In the genomic region with DNA sequence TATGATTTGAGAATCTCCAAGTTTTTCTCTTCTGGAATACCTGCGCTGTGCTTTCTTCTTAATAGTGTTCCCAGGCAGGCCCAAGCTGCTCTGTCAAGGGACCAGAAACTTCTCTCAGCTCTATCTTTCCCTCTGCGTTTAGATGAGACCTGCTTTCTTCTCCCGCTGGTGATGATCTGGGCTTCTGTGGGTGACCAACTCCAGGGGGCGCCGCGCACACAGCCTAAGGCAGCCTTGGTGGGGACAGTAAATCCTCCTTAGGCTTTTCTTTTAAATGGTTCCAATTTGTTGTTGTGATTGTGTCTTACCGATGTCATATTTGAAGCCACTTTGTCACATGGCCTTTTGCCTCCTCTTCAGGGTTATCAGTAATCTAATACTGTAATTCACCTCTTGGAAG, we compare ENCODE assay signal across 13 cellular contexts.
A peak's percentile ranks its signal among the peaks of the same experiment; 100 is the strongest.
DNase-seq lines count a peak whose midpoint lies in the region; ATAC-seq and TF ChIP-seq lines count a peak whose summit lies in the region.
"Had no signal": no experiment of that assay in that cellular context is flagged by ENCODE, and none has a peak within 500 bp of the region (broad histone marks: within the 10 kb centered on the region; RNA-seq: fewer than 3 reads in every experiment).

No MANE protein-coding gene starts in this region.

- no peak for TF ChIP-seq POLR2A in HCT116 (IDR thresholded peaks at IDR 0.05; ENCODE audit: borderline replicate concordance, extremely low read depth, insufficient read depth, insufficient read length)

- no TSS peak for BruUV-seq in HCT116 (replicated peaks; lab: Mats Ljungman, UMichigan)

- no peak overlapping the region for H3K27ac Mint-ChIP-seq in activated naive CD8-positive, alpha-beta T cell treated with anti-CD3 and anti-CD28 coated beads, Interleukin-2, amount 10 ng/mL, durations not matched to agents 7 days and 5 days
- H3K27ac Mint-ChIP-seq: activated CD8-positive, alpha-beta memory T cell treated with anti-CD3 and anti-CD28 coated beads, Interleukin-2, amount 10 ng/mL, durations not matched to agents 7 days and 5 days; naive thymus-derived CD4-positive, alpha-beta T cell had no signal

- intact Hi-C loops in HCT116 (cut with micrococcal nuclease) = no loop called here

- POLR2A ChIA-PET in HCT116 (lab: Charles Lee) = no interaction called here
- POLR2A ChIA-PET in activated naive CD8-positive, alpha-beta T cell treated with anti-CD3 and anti-CD28 coated beads, Interleukin-2, amount 10 ng/mL, durations not matched to agents 7 days and 5 days (lab: Charles Lee) = no interaction called here

- H3K4me3 Mint-ChIP-seq in activated naive CD8-positive, alpha-beta T cell treated with anti-CD3 and anti-CD28 coated beads, Interleukin-2, amount 10 ng/mL, durations not matched to agents 7 days and 5 days = no peak overlapping the region
- H3K4me3 Mint-ChIP-seq: activated CD8-positive, alpha-beta memory T cell treated with anti-CD3 and anti-CD28 coated beads, Interleukin-2, amount 10 ng/mL, durations not matched to agents 7 days and 5 days; naive thymus-derived CD4-positive, alpha-beta T cell had no signal

- H3K36me3 ChIP-seq in HCT116 (ENCODE audit: control insufficient read depth in 1 of 2, insufficient read depth in 2 of 2, low read length in 2 of 2) (no peaks in the 10 kb centered on the region), MG63 (no peaks in the 10 kb centered on the region)
- H3K36me3 ChIP-seq: BLaER1 treated with 17β-estradiol and CSF1 and Interleukin-3, amounts not matched to agents 10 nM and 100 nM had no signal

- DNase-seq in activated CD4-positive, alpha-beta T cell treated with anti-CD3 and anti-CD28 coated beads, Interleukin-2, amount 50 U/mL, for 48 hours = peak; percentile 16 to 27
- DNase-seq in activated CD4-positive, alpha-beta T cell treated with anti-CD3 and anti-CD28 coated beads, Interleukin-2, amount 50 U/mL, for 1 hour = no peak
- DNase-seq in HCT116 (ENCODE audit: low read depth, low spot score) (no peak), midbrain (lab: John Stamatoyannopoulos, UW) (peak; percentile 3), NCI-H524 (lab: John Stamatoyannopoulos, UW) (no peak), SKM-1 (lab: John Stamatoyannopoulos, UW; ENCODE audit: unreplicated experiment) (no peak), MG63 (no peak)
- DNase-seq in activated naive CD8-positive, alpha-beta T cell treated with anti-CD3 and anti-CD28 coated beads, Interleukin-2, amount 10 ng/mL, durations not matched to agents 7 days and 5 days = peak; percentile 34
- DNase-seq: activated CD8-positive, alpha-beta memory T cell treated with anti-CD3 and anti-CD28 coated beads, Interleukin-2, amount 10 ng/mL, durations not matched to agents 7 days and 5 days; HCEC 1CT; naive thymus-derived CD4-positive, alpha-beta T cell had no signal

- no peaks in the 10 kb centered on the region; the same call in 1 of the 2 replicates for H4K20me1 ChIP-seq in HCT116 (ENCODE audit: insufficient read depth)
- H4K20me1 ChIP-seq: BLaER1 treated with 17β-estradiol and CSF1 and Interleukin-3, amounts not matched to agents 10 nM and 100 nM had no signal

- RAD21 ChIA-PET in HCT116 (lab: Charles Lee; ENCODE audit: low non-redundant PET in 1 of 2, low total read pairs in 2 of 2, uncharacterized antibody in 2 of 2, unreplicated experiment in 2 of 2) = no interaction called here

- TF ChIP-seq RAD21 in HCT116 (IDR thresholded peaks at IDR 0.05; ENCODE audit: low read depth) = peak; percentile 30; the same call in 1 of the 2 replicates

- H3K27me3 Mint-ChIP-seq in activated naive CD8-positive, alpha-beta T cell treated with anti-CD3 and anti-CD28 coated beads, Interleukin-2, amount 10 ng/mL, durations not matched to agents 7 days and 5 days = peaks cover 36% of the 10 kb centered on the region

- CTCF ChIA-PET in HCT116 (lab: Charles Lee) = interaction anchor here (1.0 kb wide), 1 partner anchor 646 kb away, joined by 5 read pairs; no protein-coding TSS in a partner anchor

- H3K79me2 ChIP-seq in HCT116 (ENCODE audit: insufficient read depth, low read length) = no peaks in the 10 kb centered on the region

- H3K9ac ChIP-seq in HCT116 (ENCODE audit: low read length) = no peak overlapping the region
- H3K9ac ChIP-seq: BLaER1 treated with 17β-estradiol and CSF1 and Interleukin-3, amounts not matched to agents 10 nM and 100 nM had no signal

- H3K27ac ChIP-seq in HCT116 (ENCODE audit: low read depth, low read length) = no peak overlapping the region
- H3K27ac ChIP-seq: BLaER1 treated with 17β-estradiol and CSF1 and Interleukin-3, amounts not matched to agents 10 nM and 100 nM; HL-60 had no signal

- H2AFZ ChIP-seq in HCT116 (ENCODE audit: low read depth, low read length, poor library complexity, severe bottlenecking) = no peak overlapping the region

- H3K4me2 ChIP-seq in HCT116 (ENCODE audit: low read length) = no peak overlapping the region
- H3K4me2 ChIP-seq: BLaER1 treated with 17β-estradiol and CSF1 and Interleukin-3, amounts not matched to agents 10 nM and 100 nM had no signal

- H3K4me1 Mint-ChIP-seq in activated naive CD8-positive, alpha-beta T cell treated with anti-CD3 and anti-CD28 coated beads, Interleukin-2, amount 10 ng/mL, durations not matched to agents 7 days and 5 days = peaks cover 13% of the 10 kb centered on the region

- H3K27me3 ChIP-seq in HCT116 (ENCODE audit: insufficient read depth, low read length) (peaks cover 4% of the 10 kb centered on the region; the same call in 1 of the 2 replicates), MG63 (no peaks in the 10 kb centered on the region)

- no peaks in the 10 kb centered on the region for H3K36me3 Mint-ChIP-seq in activated naive CD8-positive, alpha-beta T cell treated with anti-CD3 and anti-CD28 coated beads, Interleukin-2, amount 10 ng/mL, durations not matched to agents 7 days and 5 days
- H3K36me3 Mint-ChIP-seq: activated CD8-positive, alpha-beta memory T cell treated with anti-CD3 and anti-CD28 coated beads, Interleukin-2, amount 10 ng/mL, durations not matched to agents 7 days and 5 days; naive thymus-derived CD4-positive, alpha-beta T cell had no signal

- no peak for ATAC-seq in HCT116
- no peak for ATAC-seq in activated naive CD8-positive, alpha-beta T cell treated with anti-CD3 and anti-CD28 coated beads, Interleukin-2, amount 10 ng/mL, durations not matched to agents 7 days and 5 days (ENCODE audit: low read depth)
- ATAC-seq: activated CD8-positive, alpha-beta memory T cell treated with anti-CD3 and anti-CD28 coated beads, Interleukin-2, amount 10 ng/mL, durations not matched to agents 7 days and 5 days; naive thymus-derived CD4-positive, alpha-beta T cell had no signal

- H3K4me3 ChIP-seq in HCT116 (replicated peaks in 1 of 2; ENCODE audit: low read depth in 1 of 2, low read length in 2 of 2) (no peak overlapping the region), MG63 (no peak overlapping the region)
- H3K4me3 ChIP-seq: BLaER1 treated with 17β-estradiol and CSF1 and Interleukin-3, amounts not matched to agents 10 nM and 100 nM had no signal

- no peaks in the 10 kb centered on the region for H3K4me1 ChIP-seq in HCT116 (ENCODE audit: control insufficient read depth in 1 of 2, insufficient read depth in 2 of 2, low read length in 2 of 2)
- H3K4me1 ChIP-seq: BLaER1 treated with 17β-estradiol and CSF1 and Interleukin-3, amounts not matched to agents 10 nM and 100 nM had no signal

- H3K9me3 ChIP-seq in HCT116 (ENCODE audit: control insufficient read depth in 1 of 2, insufficient read depth in 1 of 2, low read depth in 1 of 2, low read length in 2 of 2) = no peaks in the 10 kb centered on the region
- no peaks in the 10 kb centered on the region for H3K9me3 ChIP-seq in MG63
- H3K9me3 ChIP-seq: BLaER1 treated with 17β-estradiol and CSF1 and Interleukin-3, amounts not matched to agents 10 nM and 100 nM had no signal

- peak in 2 of 3 experiments; percentile 31 to 43; a peak in 4 of 6 replicates for TF ChIP-seq CTCF in HCT116 (IDR thresholded peaks at IDR 0.05 in 2 of 3, conservative IDR thresholded peaks at IDR 0.05 in 1 of 3; ENCODE audit: borderline replicate concordance in 1 of 3, insufficient read depth in 1 of 3, low read depth in 2 of 3, low read length in 2 of 3)

- H3K9me2 ChIP-seq in HCT116 (ENCODE audit: insufficient read depth) = no peaks in the 10 kb centered on the region

- no peaks in the 10 kb centered on the region for H3K9me3 Mint-ChIP-seq in activated naive CD8-positive, alpha-beta T cell treated with anti-CD3 and anti-CD28 coated beads, Interleukin-2, amount 10 ng/mL, durations not matched to agents 7 days and 5 days
- H3K9me3 Mint-ChIP-seq: naive thymus-derived CD4-positive, alpha-beta T cell had no signal

TF ChIP-seq in HCT116, 20 proteins besides CTCF, POLR2A, EP300 and RAD21 (continues in another document):
- TF ChIP-seq, protein P1, sequence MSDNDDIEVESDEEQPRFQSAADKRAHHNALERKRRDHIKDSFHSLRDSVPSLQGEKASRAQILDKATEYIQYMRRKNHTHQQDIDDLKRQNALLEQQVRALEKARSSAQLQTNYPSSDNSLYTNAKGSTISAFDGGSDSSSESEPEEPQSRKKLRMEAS (IDR thresholded peaks at IDR 0.05) = no peak
- TF ChIP-seq CBX3 (IDR thresholded peaks at IDR 0.05; ENCODE audit: low read depth) (no peak), FOSL1 (IDR thresholded peaks at IDR 0.05; ENCODE audit: low read depth) (no peak), EZH2phosphoT487 (IDR thresholded peaks at IDR 0.05; ENCODE audit: borderline replicate concordance) (no peak), ZNF274 (IDR thresholded peaks at IDR 0.05; ENCODE audit: low read depth, low read length) (no peak), EZH2 (IDR thresholded peaks at IDR 0.05) (no peak), YY1 (IDR thresholded peaks at IDR 0.05; ENCODE audit: extremely low read depth, insufficient replicate concordance, low read depth, low read length) (no peak)
- TF ChIP-seq, protein P2, sequence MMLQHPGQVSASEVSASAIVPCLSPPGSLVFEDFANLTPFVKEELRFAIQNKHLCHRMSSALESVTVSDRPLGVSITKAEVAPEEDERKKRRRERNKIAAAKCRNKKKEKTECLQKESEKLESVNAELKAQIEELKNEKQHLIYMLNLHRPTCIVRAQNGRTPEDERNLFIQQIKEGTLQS (IDR thresholded peaks at IDR 0.05) = no peak
- TF ChIP-seq, protein P3, sequence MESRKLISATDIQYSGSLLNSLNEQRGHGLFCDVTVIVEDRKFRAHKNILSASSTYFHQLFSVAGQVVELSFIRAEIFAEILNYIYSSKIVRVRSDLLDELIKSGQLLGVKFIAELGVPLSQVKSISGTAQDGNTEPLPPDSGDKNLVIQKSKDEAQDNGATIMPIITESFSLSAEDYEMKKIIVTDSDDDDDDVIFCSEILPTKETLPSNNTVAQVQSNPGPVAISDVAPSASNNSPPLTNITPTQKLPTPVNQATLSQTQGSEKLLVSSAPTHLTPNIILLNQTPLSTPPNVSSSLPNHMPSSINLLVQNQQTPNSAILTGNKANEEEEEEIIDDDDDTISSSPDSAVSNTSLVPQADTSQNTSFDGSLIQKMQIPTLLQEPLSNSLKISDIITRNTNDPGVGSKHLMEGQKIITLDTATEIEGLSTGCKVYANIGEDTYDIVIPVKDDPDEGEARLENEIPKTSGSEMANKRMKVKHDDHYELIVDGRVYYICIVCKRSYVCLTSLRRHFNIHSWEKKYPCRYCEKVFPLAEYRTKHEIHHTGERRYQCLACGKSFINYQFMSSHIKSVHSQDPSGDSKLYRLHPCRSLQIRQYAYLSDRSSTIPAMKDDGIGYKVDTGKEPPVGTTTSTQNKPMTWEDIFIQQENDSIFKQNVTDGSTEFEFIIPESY (IDR thresholded peaks at IDR 0.05; ENCODE audit: extremely low read depth, insufficient replicate concordance, low read length) = no peak

Comparison
In these comparisons a context has a peak if more than half of its experiments do, and no peak if none do; other contexts are left out.
1. DNase-seq: peak in activated CD4-positive, alpha-beta T cell treated with anti-CD3 and anti-CD28 coated beads, Interleukin-2, amount 50 U/mL, for 48 hours (2 of 2), activated naive CD8-positive, alpha-beta T cell treated with anti-CD3 and anti-CD28 coated beads, Interleukin-2, amount 10 ng/mL, durations not matched to agents 7 days and 5 days (single experiment) and midbrain (single experiment); none in activated CD4-positive, alpha-beta T cell treated with anti-CD3 and anti-CD28 coated beads, Interleukin-2, amount 50 U/mL, for 1 hour (single experiment), HCT116 (single experiment), NCI-H524 (0 of 2), SKM-1 (single experiment) and MG63 (single experiment).